34 cellular contexts compared by ENCODE assay signal in the genomic region with DNA sequence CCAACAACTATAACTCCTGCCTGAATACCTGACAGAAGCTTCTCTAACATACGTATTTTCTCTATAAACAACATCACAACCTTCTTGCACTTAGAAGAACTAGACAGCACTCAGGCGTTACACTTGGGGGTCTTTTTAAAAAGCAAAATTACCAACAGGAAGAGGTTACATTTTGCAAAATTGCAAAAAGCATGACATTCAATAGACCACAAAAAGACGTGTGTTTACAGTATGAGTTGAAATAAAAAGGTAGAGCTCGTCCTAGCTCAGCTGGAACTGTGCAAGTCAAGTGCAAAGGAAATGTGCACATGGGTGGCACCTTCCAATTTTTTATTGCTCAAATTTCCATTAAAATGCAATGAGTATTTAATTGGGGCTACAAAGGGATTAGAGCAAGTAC.
DNase-seq lines count a peak whose midpoint lies in the region; ATAC-seq and TF ChIP-seq lines count a peak whose summit lies in the region.
"Had no signal": no experiment of that assay in that cellular context is flagged by ENCODE, and none has a peak within 500 bp of the region (broad histone marks: within the 10 kb centered on the region; RNA-seq: fewer than 3 reads in every experiment).

No MANE protein-coding gene starts in this region.

- no peaks in the 10 kb centered on the region for H3K9me2 ChIP-seq in GM23338 (ENCODE audit: insufficient read depth)

- H3K4me1 Mint-ChIP-seq in activated naive CD8-positive, alpha-beta T cell (ENCODE audit: low read depth): peaks cover 17% of the 10 kb centered on the region
- H3K4me1 Mint-ChIP-seq in activated naive CD8-positive, alpha-beta T cell treated with anti-CD3 and anti-CD28 coated beads for 36 hours: peaks cover 5% of the 10 kb centered on the region
- peaks cover 23% of the 10 kb centered on the region for H3K4me1 Mint-ChIP-seq in CD8-positive, alpha-beta T cell (ENCODE audit: low read depth)
- peaks cover 28% of the 10 kb centered on the region for H3K4me1 Mint-ChIP-seq in GM23338
- H3K4me1 Mint-ChIP-seq in naive thymus-derived CD8-positive, alpha-beta T cell: peaks cover 10 to 20% (median 12%) of the 10 kb centered on the region in 4 donors
- H3K4me1 Mint-ChIP-seq: B cell; CD14-positive monocyte; CD4-positive, alpha-beta memory T cell; CD4-positive, CD25-positive, alpha-beta regulatory T cell had no signal

- no peak overlapping the region for H2AFZ ChIP-seq in GM23338

- intact Hi-C loops in CD8-positive, alpha-beta T cell (cut with DNase I, micrococcal nuclease): no loop called here

- no peak overlapping the region for H3K4me3 ChIP-seq in CD8-positive, alpha-beta T cell (ENCODE audit: low read depth, low read length)
- no peak overlapping the region for H3K4me3 ChIP-seq in GM23338
- H3K4me3 ChIP-seq: A549; BLaER1; BLaER1 treated with 17β-estradiol and CSF1 and Interleukin-3, amounts not matched to agents 10 nM and 100 nM had no signal

- no peaks in the 10 kb centered on the region for H4K20me1 ChIP-seq in GM23338 (replicated peaks; ENCODE audit: insufficient read depth)
- H4K20me1 ChIP-seq: BLaER1; BLaER1 treated with 17β-estradiol and CSF1 and Interleukin-3, amounts not matched to agents 10 nM and 100 nM had no signal

- CTCF ChIA-PET in CD8-positive, alpha-beta T cell (lab: Charles Lee): no interaction called here

- peak overlapping the region; percentile 7 for H3K4me3 Mint-ChIP-seq in activated naive CD8-positive, alpha-beta T cell
- H3K4me3 Mint-ChIP-seq in activated naive CD8-positive, alpha-beta T cell treated with anti-CD3 and anti-CD28 coated beads for 36 hours: no peak overlapping the region
- no peak overlapping the region for H3K4me3 Mint-ChIP-seq in CD8-positive, alpha-beta T cell
- no peak overlapping the region for H3K4me3 Mint-ChIP-seq in GM23338
- H3K4me3 Mint-ChIP-seq in naive thymus-derived CD8-positive, alpha-beta T cell: peak overlapping the region in 3 of 10 donors; percentile 40 to 70 (median 47)
- H3K4me3 Mint-ChIP-seq: B cell; CD14-positive monocyte; CD4-positive, alpha-beta memory T cell; CD4-positive, alpha-beta T cell; CD4-positive, CD25-positive, alpha-beta regulatory T cell; CD8-positive, alpha-beta memory T cell had no signal

- no peaks in the 10 kb centered on the region for H3K79me2 ChIP-seq in GM23338 (replicated peaks; ENCODE audit: insufficient read depth)

- H3F3A ChIP-seq in GM23338 (replicated peaks; ENCODE audit: low read depth): no peaks in the 10 kb centered on the region

- H3K4me2 ChIP-seq in GM23338: 0 out of 2 replicates have a peak overlapping the region, but pooled peaks have one; percentile 20
- H3K4me2 ChIP-seq: A549; BLaER1; BLaER1 treated with 17β-estradiol and CSF1 and Interleukin-3, amounts not matched to agents 10 nM and 100 nM had no signal

- TF ChIP-seq CTCF in CD8-positive, alpha-beta T cell (IDR thresholded peaks at IDR 0.05): no peak
- no peak for TF ChIP-seq CTCF in GM23338 (conservative IDR thresholded peaks at IDR 0.05; ENCODE audit: low read depth in 2 of 2)

- H3K27ac ChIP-seq in CD8-positive, alpha-beta T cell (ENCODE audit: low read depth, low read length): no peak overlapping the region
- no peak overlapping the region for H3K27ac ChIP-seq in GM23338 (ENCODE audit: low read depth)
- H3K27ac ChIP-seq: 22Rv1; A549; BLaER1; BLaER1 treated with 17β-estradiol and CSF1 and Interleukin-3, amounts not matched to agents 10 nM and 100 nM; C4-2B had no signal

- ATAC-seq in CD8-positive, alpha-beta T cell: peak; percentile 63
- ATAC-seq in GM23338: no peak
- ATAC-seq in naive thymus-derived CD8-positive, alpha-beta T cell: peak; percentile 20 to 88
- ATAC-seq in HG02610 (IDR thresholded peaks at IDR 0.05; ENCODE audit: unreplicated experiment): no peak
- ATAC-seq: A549 had no signal

- H3K9me3 ChIP-seq in CD8-positive, alpha-beta T cell (ENCODE audit: low read length): no peaks in the 10 kb centered on the region
- H3K9me3 ChIP-seq: A549; BE2C; BLaER1; BLaER1 treated with 17β-estradiol and CSF1 and Interleukin-3, amounts not matched to agents 10 nM and 100 nM; Caco-2 had no signal

- H3K36me3 ChIP-seq in CD8-positive, alpha-beta T cell (ENCODE audit: insufficient read depth, low read length): no peaks in the 10 kb centered on the region
- no peaks in the 10 kb centered on the region for H3K36me3 ChIP-seq in GM23338 (ENCODE audit: insufficient read depth)
- H3K36me3 ChIP-seq: BE2C; BLaER1; BLaER1 treated with 17β-estradiol and CSF1 and Interleukin-3, amounts not matched to agents 10 nM and 100 nM had no signal

- no peaks in the 10 kb centered on the region for H3K9me3 Mint-ChIP-seq in activated naive CD8-positive, alpha-beta T cell (ENCODE audit: low read depth)
- peaks cover 2% of the 10 kb centered on the region for H3K9me3 Mint-ChIP-seq in activated naive CD8-positive, alpha-beta T cell treated with anti-CD3 and anti-CD28 coated beads for 36 hours
- peaks cover 2% of the 10 kb centered on the region for H3K9me3 Mint-ChIP-seq in CD8-positive, alpha-beta T cell
- peaks cover 8% of the 10 kb centered on the region; the same call in 2 of the 3 replicates for H3K9me3 Mint-ChIP-seq in GM23338
- H3K9me3 Mint-ChIP-seq in naive thymus-derived CD8-positive, alpha-beta T cell: no peaks in the 10 kb centered on the region
- H3K9me3 Mint-ChIP-seq: CD4-positive, alpha-beta memory T cell; CD4-positive, alpha-beta T cell; CD4-positive, CD25-positive, alpha-beta regulatory T cell; CD8-positive, alpha-beta memory T cell had no signal

- H3K36me3 Mint-ChIP-seq in activated naive CD8-positive, alpha-beta T cell: no peaks in the 10 kb centered on the region
- no peaks in the 10 kb centered on the region for H3K36me3 Mint-ChIP-seq in activated naive CD8-positive, alpha-beta T cell treated with anti-CD3 and anti-CD28 coated beads for 36 hours
- H3K36me3 Mint-ChIP-seq in CD8-positive, alpha-beta T cell: no peaks in the 10 kb centered on the region
- peaks cover 7% of the 10 kb centered on the region; the same call in 2 of the 3 replicates for H3K36me3 Mint-ChIP-seq in GM23338 (ENCODE audit: low read depth)
- no peaks in the 10 kb centered on the region for H3K36me3 Mint-ChIP-seq in naive thymus-derived CD8-positive, alpha-beta T cell
- H3K36me3 Mint-ChIP-seq: CD14-positive monocyte; CD4-positive, alpha-beta memory T cell; CD4-positive, CD25-positive, alpha-beta regulatory T cell; CD8-positive, alpha-beta memory T cell had no signal

- POLR2A ChIA-PET in CD8-positive, alpha-beta T cell (lab: Charles Lee): interaction anchor here (1.2 kb wide), 1 partner anchor 8 kb away, joined by 3 read pairs; no protein-coding TSS in a partner anchor
- POLR2A ChIA-PET in naive thymus-derived CD8-positive, alpha-beta T cell (lab: Charles Lee): no interaction called here

- H3K27me3 ChIP-seq in CD8-positive, alpha-beta T cell (ENCODE audit: insufficient read depth, low read length): no peaks in the 10 kb centered on the region
- H3K27me3 ChIP-seq in GM23338 (ENCODE audit: insufficient read depth): peaks cover under 1% of the 10 kb centered on the region; the same call in 1 of the 2 replicates
- H3K27me3 ChIP-seq: BE2C; BLaER1; BLaER1 treated with 17β-estradiol and CSF1 and Interleukin-3, amounts not matched to agents 10 nM and 100 nM had no signal

- no peak overlapping the region for H3K27ac Mint-ChIP-seq in activated naive CD8-positive, alpha-beta T cell
- no peak overlapping the region for H3K27ac Mint-ChIP-seq in activated naive CD8-positive, alpha-beta T cell treated with anti-CD3 and anti-CD28 coated beads for 36 hours
- H3K27ac Mint-ChIP-seq in CD8-positive, alpha-beta T cell: peak overlapping the region; percentile 66
- H3K27ac Mint-ChIP-seq in GM23338: no peak overlapping the region
- H3K27ac Mint-ChIP-seq in naive thymus-derived CD8-positive, alpha-beta T cell: peak overlapping the region in 3 of 10 donors; percentile 33 to 78 (median 63)
- H3K27ac Mint-ChIP-seq: B cell; CD14-positive monocyte; CD4-positive, alpha-beta memory T cell; CD4-positive, alpha-beta T cell; CD4-positive, CD25-positive, alpha-beta regulatory T cell; CD8-positive, alpha-beta memory T cell had no signal

- peaks cover 16% of the 10 kb centered on the region for H3K4me1 ChIP-seq in CD8-positive, alpha-beta T cell (ENCODE audit: insufficient read depth, low read length)
- peaks cover 42% of the 10 kb centered on the region for H3K4me1 ChIP-seq in GM23338 (ENCODE audit: insufficient read depth)
- H3K4me1 ChIP-seq: A549; BE2C; BLaER1; BLaER1 treated with 17β-estradiol and CSF1 and Interleukin-3, amounts not matched to agents 10 nM and 100 nM; Caco-2 had no signal

- no peaks in the 10 kb centered on the region for H3K27me3 Mint-ChIP-seq in activated naive CD8-positive, alpha-beta T cell
- H3K27me3 Mint-ChIP-seq in activated naive CD8-positive, alpha-beta T cell treated with anti-CD3 and anti-CD28 coated beads for 36 hours: no peaks in the 10 kb centered on the region
- no peaks in the 10 kb centered on the region for H3K27me3 Mint-ChIP-seq in CD8-positive, alpha-beta T cell (ENCODE audit: low read depth)
- H3K27me3 Mint-ChIP-seq in GM23338 (ENCODE audit: insufficient read depth, low read depth, poor library complexity): peaks cover 2% of the 10 kb centered on the region
- H3K27me3 Mint-ChIP-seq in naive thymus-derived CD8-positive, alpha-beta T cell: no peaks in the 10 kb centered on the region
- H3K27me3 Mint-ChIP-seq: B cell; CD4-positive, alpha-beta memory T cell; CD4-positive, alpha-beta T cell; CD4-positive, CD25-positive, alpha-beta regulatory T cell; CD8-positive, alpha-beta memory T cell had no signal

- DNase-seq in activated naive CD8-positive, alpha-beta T cell treated with anti-CD3 and anti-CD28 coated beads for 36 hours: no peak
- no peak for DNase-seq in CD8-positive, alpha-beta T cell
- DNase-seq in GM23338 (ENCODE audit: low spot score) (no peak), medulla oblongata (ENCODE audit: extremely low spot score) (no peak)
- no peak for DNase-seq in naive thymus-derived CD8-positive, alpha-beta T cell
- DNase-seq in activated CD4-positive, alpha-beta T cell treated with anti-CD3 and anti-CD28 coated beads for 4 hours: no peak
- DNase-seq: 8988T; ACHN; AML-193; BE2C; C1 segment of cervical spinal cord; Caco-2; Calu3; CD4-positive, alpha-beta memory T cell; CD4-positive, alpha-beta T cell; CD4-positive, CD25-positive, alpha-beta regulatory T cell; CD8-positive, alpha-beta memory T cell; COR-L47; DMS 273 treated with DMSO at 0.1 percent for 48 hours; DMS153; DMS53; DMS79; DMS79 treated with DMSO at 0.1 percent for 48 hours; DND-41; EL had no signal

TF ChIP-seq in GM23338, 12 proteins besides CTCF, POLR2A, EP300 and RAD21:
- no peak for TF ChIP-seq CREB1 (CRISPR knock-in tag; IDR thresholded peaks at IDR 0.05; ENCODE audit: low read depth)

Comparison
In these comparisons a context has a peak if more than half of its experiments do, and no peak if none do; other contexts are left out.
1. ATAC-seq: peak in CD8-positive, alpha-beta T cell (single experiment) and naive thymus-derived CD8-positive, alpha-beta T cell (2 of 2); none in GM23338 (single experiment) and HG02610 (single experiment).